1 cellular context compared by ENCODE assay signal in genomic region chr14:68377459-68377858, GRCh38.
TF ChIP-seq lines count a peak whose summit lies in the region.

No MANE protein-coding gene starts in this region.

TF ChIP-seq in K562, 482 proteins besides CTCF, POLR2A, EP300 and RAD21 (continued from another document and continues in another):
- TF ChIP-seq ZBTB11 (CRISPR knock-in tag; IDR thresholded peaks at IDR 0.05) (no peak), ZKSCAN1 (IDR thresholded peaks at IDR 0.05; ENCODE audit: low read depth, low read length) (no peak), NFIC (IDR thresholded peaks at IDR 0.05) (peak; percentile 31; the same call in 1 of the 2 replicates), PKNOX1 (IDR thresholded peaks at IDR 0.05) (peak; percentile 22; the same call in 1 of the 2 replicates), ETV1 (tag; conservative IDR thresholded peaks at IDR 0.05; ENCODE audit: low read depth) (no peak; the same call in 1 of the 2 replicates), GMEB1 (CRISPR knock-in tag; IDR thresholded peaks at IDR 0.05) (no peak), MGA (IDR thresholded peaks at IDR 0.05) (no peak), GABPB2 (CRISPR knock-in tag; conservative IDR thresholded peaks at IDR 0.05) (no peak), TCF15 (CRISPR knock-in tag; IDR thresholded peaks at IDR 0.05) (no peak), NFXL1 (CRISPR knock-in tag; IDR thresholded peaks at IDR 0.05) (no peak), BCLAF1 (IDR thresholded peaks at IDR 0.05; ENCODE audit: borderline replicate concordance in 1 of 2, control insufficient read depth in 1 of 2, low read depth in 2 of 2, low read length in 1 of 2) (no peak), PTBP1 (IDR thresholded peaks at IDR 0.05; ENCODE audit: low read depth, low read length) (no peak), ATF3 (IDR thresholded peaks at IDR 0.05) (no peak; the same call in 1 of the 2 replicates), ATF3 (CRISPR knock-in tag; conservative IDR thresholded peaks at IDR 0.05) (no peak), JUND (IDR thresholded peaks at IDR 0.05; ENCODE audit: borderline replicate concordance, low read depth, low read length) (peak; percentile 28; the same call in 1 of the 2 replicates), JUND (tag; IDR thresholded peaks at IDR 0.05; ENCODE audit: borderline replicate concordance, low read depth, low read length) (peak; percentile 31; the same call in 1 of the 3 replicates), ZBTB9 (CRISPR knock-in tag; IDR thresholded peaks at IDR 0.05) (no peak), ZNF518B (CRISPR knock-in tag; IDR thresholded peaks at IDR 0.05) (no peak), MEF2D (tag; conservative IDR thresholded peaks at IDR 0.05; ENCODE audit: low read depth) (no peak)
